ENCODE assay signal across 8 cellular contexts in the genomic region with DNA sequence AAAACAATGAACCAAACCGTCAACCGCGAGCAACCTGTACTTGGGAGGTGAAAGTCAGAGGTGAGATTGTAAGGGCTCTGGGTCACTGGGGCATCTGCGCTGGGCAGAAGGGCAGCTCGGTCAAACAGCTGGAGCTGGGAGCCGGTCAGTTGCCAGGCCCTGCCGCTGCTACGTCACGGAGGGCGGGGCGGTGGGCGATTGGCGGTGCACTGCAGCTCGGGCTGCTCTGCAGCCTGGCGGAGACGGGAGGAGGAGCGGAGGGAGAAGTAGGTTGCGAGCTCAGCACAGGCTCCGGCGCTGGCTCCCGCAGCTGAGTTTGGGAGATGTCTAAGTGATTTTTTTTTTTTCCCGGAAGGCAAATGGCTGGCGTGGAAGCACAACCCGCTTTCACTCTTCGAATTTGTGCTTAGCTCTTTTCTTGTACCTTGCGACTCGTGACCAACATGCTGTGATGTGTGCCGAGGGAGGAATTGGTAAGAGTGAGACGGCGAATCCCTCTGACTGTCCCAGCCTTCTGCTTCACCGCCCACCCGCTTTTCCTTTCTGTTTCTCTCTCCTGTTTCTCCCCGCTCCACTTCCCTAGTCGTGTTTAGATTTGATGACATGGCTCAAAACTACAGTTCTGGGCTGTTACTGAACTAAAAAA. TPM values are rescaled to one million over a fixed set of nuclear protein-coding genes. Genes with fewer than 3 reads are reported as not detected.
A peak's percentile ranks its signal among the peaks of the same experiment; 100 is the strongest.
DNase-seq lines count a peak whose midpoint lies in the region; ATAC-seq and TF ChIP-seq lines count a peak whose summit lies in the region.

A gene (plus strand): TSS at position 229 of the 646 bp plus-strand sequence. CDS start 27,266 bp downstream, outside the sequence.

- intact Hi-C loops in natural killer cell (cut with micrococcal nuclease), result loop anchor here (1.0 kb wide), 2 partner anchors 22 to 46 kb away; a partner anchor contains a TSS

- H3K27me3 ChIP-seq in KMS-11 (ENCODE audit: insufficient read depth, low read depth), result no peaks in the 10 kb centered on the region

- H3K27ac ChIP-seq in KMS-11, result peak within 1 kb of the TSS; percentile 66

- H3K27ac Mint-ChIP-seq in natural killer cell, result peak within 1 kb of the TSS; percentile 91 to 92

- no peaks in the 10 kb centered on the region for H3K36me3 Mint-ChIP-seq in natural killer cell

- peak within 1 kb of the TSS; percentile 96 for H3K4me3 Mint-ChIP-seq in natural killer cell

- peak within 1 kb of the TSS; percentile 94 for H3K4me2 ChIP-seq in KMS-11

- TF ChIP-seq CTCF in KMS-11 (conservative IDR thresholded peaks at IDR 0.05; ENCODE audit: low read depth, low read length) (no peak), natural killer cell (IDR thresholded peaks at IDR 0.05) (no peak)

- H3K9me3 Mint-ChIP-seq in natural killer cell, result no peaks in the 10 kb centered on the region

- H3K4me1 Mint-ChIP-seq in natural killer cell, result peaks cover 31 to 36% of the 10 kb centered on the region in 2 donors

- peak within 1 kb of the TSS; percentile 78 for H3K9ac ChIP-seq in KMS-11

- peak; percentile 96 for DNase-seq in Daoy (ENCODE audit: low read depth)
- DNase-seq in RPMI7951 (ENCODE audit: low read depth), result peak; percentile 90
- peak; percentile 53 for DNase-seq in activated effector memory CD4-positive, alpha-beta T cell treated with Interleukin-2 at 50 U/mL for 16 hours
- DNase-seq in fibroblast of peridontal ligament (ENCODE audit: extremely low read depth), result peak; percentile 89
- DNase-seq in natural killer cell, result peak; percentile 78
- peak; percentile 41 to 70 (median 61) for DNase-seq in stimulated activated naive CD4-positive, alpha-beta T cell (lab: John Stamatoyannopoulos, UW)

- no peaks in the 10 kb centered on the region for H3K36me3 ChIP-seq in KMS-11 (ENCODE audit: insufficient read depth)

- no peaks in the 10 kb centered on the region for H3K79me2 ChIP-seq in KMS-11 (ENCODE audit: insufficient read depth, low read depth)

- H3K4me3 ChIP-seq in KMS-11 (IDR thresholded peaks at IDR 0.05; ENCODE audit: insufficient read depth, low read depth, low read length), result peak within 1 kb of the TSS; percentile 75

- ATAC-seq in GM21786 (IDR thresholded peaks at IDR 0.05; ENCODE audit: unreplicated experiment) (peak; percentile 94), natural killer cell (peak; percentile 92 to 98 (median 95))

- H3K27me3 Mint-ChIP-seq in natural killer cell (ENCODE audit: low read depth in 2 of 2), result no peaks in the 10 kb centered on the region

- peaks cover 12% of the 10 kb centered on the region for H3K4me1 ChIP-seq in KMS-11 (ENCODE audit: low read depth, poor library complexity, severe bottlenecking)

- no peaks in the 10 kb centered on the region for H4K20me1 ChIP-seq in KMS-11 (ENCODE audit: insufficient read depth)

- H2AFZ ChIP-seq in KMS-11 (ENCODE audit: low read depth), result peak within 1 kb of the TSS; percentile 91

RNA-seq across cellular contexts. Expression of the gene that starts here (rescaled TPM):
- 8.9 and 9.2 TPM in 2 replicates for total RNA-seq in Daoy (2014; rRNA removed; shearing (Covaris generic))
- 14.8 and 16.9 TPM in 2 replicates for total RNA-seq in RPMI7951 (2014; rRNA removed; shearing (Covaris generic))
- total RNA-seq in natural killer cell, result 10 to 100 TPM; 19.8 to 79.3 (median 28.0) TPM

Comparison
In these comparisons a context has a peak if more than half of its experiments do, and no peak if none do; other contexts are left out.
1. Peak in every context shown above with its lines: DNase-seq, ATAC-seq, H3K4me3 ChIP-seq and H3K27ac ChIP-seq.